ENCODE assay signal across 10 cellular contexts in the genomic region with DNA sequence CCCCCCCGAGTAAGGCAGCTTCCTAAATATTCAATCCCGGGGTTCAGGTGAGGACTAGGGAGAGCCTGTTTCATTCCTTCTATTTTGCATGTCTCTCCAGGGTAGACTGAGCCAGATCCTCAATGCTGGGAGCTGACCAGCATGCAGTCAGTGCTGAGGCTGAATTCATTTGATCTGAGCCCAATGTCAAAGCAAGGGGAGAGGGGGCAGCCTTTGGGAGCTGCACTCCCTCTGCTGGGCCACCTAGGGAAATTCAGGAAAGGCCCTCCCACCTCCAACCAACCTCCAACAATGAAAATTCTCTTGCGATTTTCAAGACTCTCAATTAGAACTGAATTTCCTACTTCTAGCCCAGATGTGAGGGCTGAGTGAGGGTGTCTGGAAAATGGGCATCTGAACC.
A peak's percentile ranks its signal among the peaks of the same experiment; 100 is the strongest.
DNase-seq lines count a peak whose midpoint lies in the region; ATAC-seq and TF ChIP-seq lines count a peak whose summit lies in the region.
"Had no signal": no experiment of that assay in that cellular context is flagged by ENCODE, and none has a peak within 500 bp of the region (broad histone marks: within the 10 kb centered on the region; RNA-seq: fewer than 3 reads in every experiment).

No MANE protein-coding gene starts in this region.

- H3K9me3 Mint-ChIP-seq in nephron = no peaks in the 10 kb centered on the region
- no peaks in the 10 kb centered on the region for H3K9me3 Mint-ChIP-seq in stimulated activated naive B cell treated with anti-CD40 and anti-IgM and Interleukin-4, amounts not matched to agents 10 μg/mL and 1 μg/mL and 100 μg/mL, for 72 hours
- H3K9me3 Mint-ChIP-seq in activated T-cell treated with anti-CD3 and anti-CD28 coated beads, Interleukin-2, amount 50 U/mL, for 24 hours = no peaks in the 10 kb centered on the region
- H3K9me3 Mint-ChIP-seq: T-helper 1 cell treated with Interleukin-12 subunit alpha and Interleukin-12 subunit beta and Interleukin-4 antibody, amounts not matched to agents 30 μg/mL and 1 μg/mL, for 36 hours had no signal

- no peak overlapping the region for H3K27ac Mint-ChIP-seq in nephron
- H3K27ac Mint-ChIP-seq in stimulated activated naive B cell treated with anti-CD40 and anti-IgM and Interleukin-4, amounts not matched to agents 10 μg/mL and 1 μg/mL and 100 μg/mL, for 72 hours = no peak overlapping the region
- H3K27ac Mint-ChIP-seq in activated T-cell treated with anti-CD3 and anti-CD28 coated beads, Interleukin-2, amount 50 U/mL, for 24 hours = no peak overlapping the region
- H3K27ac Mint-ChIP-seq: T-helper 1 cell treated with Interleukin-12 subunit alpha and Interleukin-12 subunit beta and Interleukin-4 antibody, amounts not matched to agents 30 μg/mL and 1 μg/mL, for 36 hours had no signal

- no peak for TF ChIP-seq POLR2A in NB4 (IDR thresholded peaks at IDR 0.05; ENCODE audit: extremely low read depth, insufficient read length)

- peaks cover 24% of the 10 kb centered on the region for H3K4me1 Mint-ChIP-seq in nephron
- H3K4me1 Mint-ChIP-seq in stimulated activated naive B cell treated with anti-CD40 and anti-IgM and Interleukin-4, amounts not matched to agents 10 μg/mL and 1 μg/mL and 100 μg/mL, for 72 hours = no peaks in the 10 kb centered on the region
- no peaks in the 10 kb centered on the region for H3K4me1 Mint-ChIP-seq in activated T-cell treated with anti-CD3 and anti-CD28 coated beads, Interleukin-2, amount 50 U/mL, for 24 hours (ENCODE audit: low read depth)

- no peak for ATAC-seq in stimulated activated naive B cell treated with anti-CD40 and anti-IgM and Interleukin-4, amounts not matched to agents 10 μg/mL and 1 μg/mL and 100 μg/mL, for 72 hours (replicated peaks)
- no peak for ATAC-seq in GM19397 (IDR thresholded peaks at IDR 0.05; ENCODE audit: unreplicated experiment)

- no peak for DNase-seq in GM12864 (ENCODE audit: low read depth)
- DNase-seq in NB4 (ENCODE audit: low read depth) = peak; percentile 36
- DNase-seq in T47D (ENCODE audit: low read depth in 1 of 2, low spot score in 1 of 2) = peak; percentile 10 to 40
- DNase-seq in HCEC 1CT = no peak
- no peak for DNase-seq in stimulated activated naive B cell treated with anti-CD40 and anti-IgM and Interleukin-4, amounts not matched to agents 10 μg/mL and 1 μg/mL and 100 μg/mL, for 72 hours
- DNase-seq in activated T-cell treated with anti-CD3 and anti-CD28 coated beads, Interleukin-2, amount 50 U/mL, for 24 hours = no peak
- DNase-seq: spleen had no signal

- in situ Hi-C loops in T47D (cut with HindIII; ENCODE audit: low pct_unique_long_range_greater_than_20kb, low sequenced_read_pairs) = no loop called here

- peaks cover 30% of the 10 kb centered on the region for H3K27me3 Mint-ChIP-seq in nephron (ENCODE audit: low read depth)
- peaks cover 31 to 34% of the 10 kb centered on the region in 2 donors for H3K27me3 Mint-ChIP-seq in stimulated activated naive B cell treated with anti-CD40 and anti-IgM and Interleukin-4, amounts not matched to agents 10 μg/mL and 1 μg/mL and 100 μg/mL, for 72 hours
- H3K27me3 Mint-ChIP-seq in activated T-cell treated with anti-CD3 and anti-CD28 coated beads, Interleukin-2, amount 50 U/mL, for 24 hours = peaks cover 32% of the 10 kb centered on the region

- peak; percentile 36 for TF ChIP-seq CTCF in GM12864 (IDR thresholded peaks at IDR 0.05; ENCODE audit: low read depth, low read length, missing control alignments)
- peak; percentile 56 for TF ChIP-seq CTCF in NB4 (IDR thresholded peaks at IDR 0.05; ENCODE audit: low read depth, low read length)
- peak; percentile 72 to 75 (median 75) for TF ChIP-seq CTCF in nephron (IDR thresholded peaks at IDR 0.05; ENCODE audit: unreplicated experiment in 3 of 3)

- H3K4me3 ChIP-seq in GM12864 (ENCODE audit: low read depth, low read length) = no peak overlapping the region
- H3K4me3 ChIP-seq in NB4 (ENCODE audit: low read depth, low read length) = no peak overlapping the region
- H3K4me3 ChIP-seq: spleen had no signal

- H3K4me3 Mint-ChIP-seq in nephron = no peak overlapping the region
- no peak overlapping the region for H3K4me3 Mint-ChIP-seq in stimulated activated naive B cell treated with anti-CD40 and anti-IgM and Interleukin-4, amounts not matched to agents 10 μg/mL and 1 μg/mL and 100 μg/mL, for 72 hours
- H3K4me3 Mint-ChIP-seq in activated T-cell treated with anti-CD3 and anti-CD28 coated beads, Interleukin-2, amount 50 U/mL, for 24 hours = no peak overlapping the region
- H3K4me3 Mint-ChIP-seq: T-helper 1 cell treated with Interleukin-12 subunit alpha and Interleukin-12 subunit beta and Interleukin-4 antibody, amounts not matched to agents 30 μg/mL and 1 μg/mL, for 36 hours had no signal

- no peaks in the 10 kb centered on the region for H3K36me3 Mint-ChIP-seq in nephron (ENCODE audit: low read depth)
- H3K36me3 Mint-ChIP-seq in stimulated activated naive B cell treated with anti-CD40 and anti-IgM and Interleukin-4, amounts not matched to agents 10 μg/mL and 1 μg/mL and 100 μg/mL, for 72 hours = peaks cover 0 to 2% of the 10 kb centered on the region in 2 donors
- H3K36me3 Mint-ChIP-seq in activated T-cell treated with anti-CD3 and anti-CD28 coated beads, Interleukin-2, amount 50 U/mL, for 24 hours (ENCODE audit: low read depth) = no peaks in the 10 kb centered on the region

Comparison
In these comparisons a context has a peak if more than half of its experiments do, and no peak if none do; other contexts are left out.
1. DNase-seq: peak in NB4 (single experiment) and T47D (2 of 2); none in GM12864 (single experiment), HCEC 1CT (single experiment), stimulated activated naive B cell treated with anti-CD40 and anti-IgM and Interleukin-4, amounts not matched to agents 10 μg/mL and 1 μg/mL and 100 μg/mL, for 72 hours (single experiment) and activated T-cell treated with anti-CD3 and anti-CD28 coated beads, Interleukin-2, amount 50 U/mL, for 24 hours (single experiment).
2. Peak in every context shown above with its lines, with median percentiles within 50 percentile points of each other: CTCF ChIP-seq.